In the genomic region with DNA sequence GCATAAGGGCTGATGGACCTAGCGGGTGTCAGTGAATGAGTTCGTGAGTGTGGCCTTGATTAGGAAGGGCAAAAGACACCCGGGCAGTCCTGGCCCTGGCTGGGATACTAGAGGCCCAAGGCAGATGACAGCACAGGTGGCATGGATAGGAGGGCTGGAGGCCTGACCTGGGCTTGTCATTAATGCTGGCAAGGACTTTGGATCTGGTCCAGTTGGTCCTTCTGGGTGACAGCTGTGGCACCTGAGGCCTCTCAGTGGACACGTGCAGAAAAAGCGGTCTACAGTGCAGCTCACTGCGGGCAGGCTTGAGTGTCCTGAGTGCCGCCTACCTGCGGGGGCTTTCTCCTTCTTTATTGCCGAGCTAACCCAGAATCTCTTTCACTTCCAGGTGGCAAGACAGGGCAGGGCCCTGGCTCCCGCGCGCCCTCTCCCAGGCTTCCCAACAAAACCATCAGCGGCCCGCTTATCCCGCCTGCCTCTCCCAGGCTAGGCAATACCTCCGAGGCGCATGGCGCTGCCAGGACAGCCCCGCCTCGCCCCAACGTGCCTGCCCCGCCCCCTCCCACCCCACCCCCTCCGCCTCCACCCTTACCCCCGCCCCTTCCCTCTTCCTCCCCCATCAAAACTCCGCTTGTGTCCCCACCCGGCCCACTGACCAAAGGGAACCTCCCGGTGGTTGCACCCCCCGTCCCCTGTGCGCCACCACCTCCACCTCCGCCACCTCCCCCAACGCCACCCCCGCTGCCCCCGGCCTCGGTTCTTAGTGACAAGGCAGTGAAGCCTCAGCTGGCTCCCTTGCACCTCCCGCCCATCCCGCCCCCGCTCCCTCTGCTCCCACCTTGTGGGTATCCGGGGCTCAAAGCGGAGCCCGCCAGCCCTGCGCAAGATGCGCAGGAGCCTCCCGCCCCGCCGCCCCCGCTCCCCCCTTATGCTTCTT, we compare ENCODE assay signal across 10 cellular contexts.
DNase-seq lines count a peak whose midpoint lies in the region; ATAC-seq and TF ChIP-seq lines count a peak whose summit lies in the region.
"Had no signal": no experiment of that assay in that cellular context is flagged by ENCODE, and none has a peak within 500 bp of the region (broad histone marks: within the 10 kb centered on the region; RNA-seq: fewer than 3 reads in every experiment).

No MANE protein-coding gene starts in this region.

- H3K9me3 Mint-ChIP-seq in stimulated activated effector memory CD8-positive, alpha-beta T cell treated with anti-CD3 and anti-CD28 coated beads, Interleukin-12 subunit alpha, Interleukin-12 subunit beta, amount 100 ng/mL, for 72 hours: no peaks in the 10 kb centered on the region

- no peak for ATAC-seq in HG02870 (IDR thresholded peaks at IDR 0.05; ENCODE audit: unreplicated experiment)
- no peak for ATAC-seq in stimulated activated effector memory CD8-positive, alpha-beta T cell treated with anti-CD3 and anti-CD28 coated beads, Interleukin-12 subunit alpha, Interleukin-12 subunit beta, amount 100 ng/mL, for 72 hours

- DNase-seq in WERI-Rb-1: peak; percentile 35
- DNase-seq in iPS-NIHi11 (ENCODE audit: low spot score): peak; percentile 84
- DNase-seq in stimulated activated CD8-positive, alpha-beta memory T cell treated with anti-CD3 and anti-CD28 coated beads, Interleukin-4, amount 100 ng/mL, for 48 hours: no peak
- no peak for DNase-seq in stimulated activated effector memory CD8-positive, alpha-beta T cell treated with anti-CD3 and anti-CD28 coated beads, Interleukin-12 subunit alpha, Interleukin-12 subunit beta, amount 100 ng/mL, for 72 hours (ENCODE audit: low spot score in 2 of 2)
- no peak for DNase-seq in HT-29 (ENCODE audit: low spot score)
- DNase-seq: activated effector memory CD4-positive, alpha-beta T cell treated with anti-CD3 and anti-CD28 coated beads, Interleukin-2, amount 50 U/mL, for 16 hours; NCI-H1694 treated with DMSO at 0.1 percent for 48 hours had no signal

- no peak for TF ChIP-seq CTCF in WERI-Rb-1 (IDR thresholded peaks at IDR 0.05; ENCODE audit: low read depth, low read length)

- no peaks in the 10 kb centered on the region for H3K36me3 Mint-ChIP-seq in stimulated activated effector memory CD8-positive, alpha-beta T cell treated with anti-CD3 and anti-CD28 coated beads, Interleukin-12 subunit alpha, Interleukin-12 subunit beta, amount 100 ng/mL, for 72 hours

- H3K27me3 ChIP-seq in HUES6 (ENCODE audit: control insufficient read depth, insufficient read depth, low read length) (peaks cover 7% of the 10 kb centered on the region; the same call in 1 of the 2 replicates), WERI-Rb-1 (ENCODE audit: insufficient read depth, low read depth, severe bottlenecking) (no peaks in the 10 kb centered on the region)

- H3K27ac ChIP-seq in HUES6 (ENCODE audit: low read depth, low read length) (no peak overlapping the region), WERI-Rb-1 (no peak overlapping the region), skin epidermis (peak overlapping the region in 1 of 21 experiments; percentile 23)

- H3K4me1 ChIP-seq in HUES6 (ENCODE audit: control insufficient read depth, insufficient read depth, low read length): peaks cover 18% of the 10 kb centered on the region

- H3K9me3 ChIP-seq in HUES6 (ENCODE audit: control insufficient read depth, insufficient read depth, low read depth, low read length) (no peaks in the 10 kb centered on the region), WERI-Rb-1 (ENCODE audit: severe bottlenecking) (no peaks in the 10 kb centered on the region)

- H3K4me3 Mint-ChIP-seq in stimulated activated effector memory CD8-positive, alpha-beta T cell treated with anti-CD3 and anti-CD28 coated beads, Interleukin-12 subunit alpha, Interleukin-12 subunit beta, amount 100 ng/mL, for 72 hours: no peak overlapping the region

- H3K9ac ChIP-seq in HUES6 (ENCODE audit: low read length): no peak overlapping the region

- H3K4me1 Mint-ChIP-seq in stimulated activated effector memory CD8-positive, alpha-beta T cell treated with anti-CD3 and anti-CD28 coated beads, Interleukin-12 subunit alpha, Interleukin-12 subunit beta, amount 100 ng/mL, for 72 hours: no peaks in the 10 kb centered on the region

- no peaks in the 10 kb centered on the region for H3K36me3 ChIP-seq in HUES6 (ENCODE audit: control insufficient read depth, insufficient read depth, low read length)
- H3K36me3 ChIP-seq in WERI-Rb-1: no peaks in the 10 kb centered on the region

- H3K4me3 ChIP-seq in HUES6 (ENCODE audit: low read depth, low read length) (peak overlapping the region; percentile 55), WERI-Rb-1 (ENCODE audit: low read depth, low read length) (peak overlapping the region; percentile 24), skin epidermis (peak overlapping the region; percentile 4 to 34 (median 20))

- no peak overlapping the region for H3K27ac Mint-ChIP-seq in stimulated activated effector memory CD8-positive, alpha-beta T cell treated with anti-CD3 and anti-CD28 coated beads, Interleukin-12 subunit alpha, Interleukin-12 subunit beta, amount 100 ng/mL, for 72 hours

Comparison
In these comparisons a context has a peak if more than half of its experiments do, and no peak if none do; other contexts are left out.
1. DNase-seq: peak in WERI-Rb-1 (single experiment) and iPS-NIHi11 (single experiment); none in stimulated activated CD8-positive, alpha-beta memory T cell treated with anti-CD3 and anti-CD28 coated beads, Interleukin-4, amount 100 ng/mL, for 48 hours (single experiment), stimulated activated effector memory CD8-positive, alpha-beta T cell treated with anti-CD3 and anti-CD28 coated beads, Interleukin-12 subunit alpha, Interleukin-12 subunit beta, amount 100 ng/mL, for 72 hours (0 of 2) and HT-29 (single experiment).
2. Peak in every context shown above with its lines, with median percentiles within 50 percentile points of each other: H3K4me3 ChIP-seq.